ENCODE assay signal across 8 cellular contexts in the genomic region with DNA sequence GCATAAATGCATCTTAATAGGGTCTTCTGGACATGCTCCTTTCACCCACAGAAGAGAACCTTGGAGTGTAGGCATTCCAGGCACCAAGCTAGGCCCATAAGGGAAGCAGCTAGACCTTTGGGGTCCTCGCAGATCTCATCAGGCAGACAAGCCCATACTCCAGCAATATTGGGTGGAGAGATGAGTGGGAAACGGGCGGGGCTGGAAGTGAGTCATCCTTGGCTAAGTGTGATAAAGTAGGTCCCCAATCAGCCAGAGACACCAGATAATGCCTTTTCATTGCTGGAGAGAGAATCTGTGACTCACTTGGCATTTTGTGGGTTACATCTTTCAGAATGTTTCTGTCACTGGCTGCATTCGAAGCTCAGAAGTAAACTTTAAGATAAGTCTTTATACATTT.
DNase-seq lines count a peak whose midpoint lies in the region; ATAC-seq, FAIRE-seq and TF ChIP-seq lines count a peak whose summit lies in the region.

No MANE protein-coding gene starts in this region.

- no peaks in the 10 kb centered on the region for H3K9me3 ChIP-seq in BE2C
- no peaks in the 10 kb centered on the region for H3K9me3 ChIP-seq in right atrium auricular region

- no peak overlapping the region for H3K4me3 ChIP-seq in BE2C (ENCODE audit: low read depth, low read length)
- no peak overlapping the region for H3K4me3 ChIP-seq in right atrium auricular region

- no peak overlapping the region for H3K27ac ChIP-seq in right atrium auricular region

- H3K4me1 ChIP-seq in BE2C (no peaks in the 10 kb centered on the region), right atrium auricular region (no peaks in the 10 kb centered on the region)

- ATAC-seq in HG03135 (IDR thresholded peaks at IDR 0.05; ENCODE audit: unreplicated experiment): no peak

- peak; percentile 9 for FAIRE-seq in islet of Langerhans (lab: Jason Lieb, UNC)

- H3K27me3 ChIP-seq in BE2C (no peaks in the 10 kb centered on the region), right atrium auricular region (no peaks in the 10 kb centered on the region)

- TF ChIP-seq CTCF in BE2C (IDR thresholded peaks at IDR 0.05; ENCODE audit: low read depth, low read length) (no peak), right atrium auricular region (IDR thresholded peaks at IDR 0.05) (no peak)

- DNase-seq in BE2C (peak; percentile 6), HUDEP-2 (lab: John Stamatoyannopoulos, UW; ENCODE audit: unreplicated experiment in 76 of 76) (peak in 59 of 76 experiments; percentile 1 to 69 (median 19)), right atrium auricular region (ENCODE audit: low spot score) (no peak), NCI-H446 (lab: John Stamatoyannopoulos, UW) (no peak), Kasumi-1 (lab: John Stamatoyannopoulos, UW) (no peak)
- DNase-seq in activated CD8-positive, alpha-beta memory T cell treated with anti-CD3 and anti-CD28 coated beads, Interleukin-2, amount 50 U/mL, for 48 hours: peak; percentile 56

- H3K36me3 ChIP-seq in BE2C (no peaks in the 10 kb centered on the region), right atrium auricular region (no peaks in the 10 kb centered on the region)

Comparison
In these comparisons a context has a peak if more than half of its experiments do, and no peak if none do; other contexts are left out.
1. DNase-seq: peak in BE2C (single experiment), HUDEP-2 (59 of 76) and activated CD8-positive, alpha-beta memory T cell treated with anti-CD3 and anti-CD28 coated beads, Interleukin-2, amount 50 U/mL, for 48 hours (single experiment); none in right atrium auricular region (single experiment), NCI-H446 (0 of 2) and Kasumi-1 (0 of 2).